ENCODE assay signal across 17 cellular contexts in the genomic region with DNA sequence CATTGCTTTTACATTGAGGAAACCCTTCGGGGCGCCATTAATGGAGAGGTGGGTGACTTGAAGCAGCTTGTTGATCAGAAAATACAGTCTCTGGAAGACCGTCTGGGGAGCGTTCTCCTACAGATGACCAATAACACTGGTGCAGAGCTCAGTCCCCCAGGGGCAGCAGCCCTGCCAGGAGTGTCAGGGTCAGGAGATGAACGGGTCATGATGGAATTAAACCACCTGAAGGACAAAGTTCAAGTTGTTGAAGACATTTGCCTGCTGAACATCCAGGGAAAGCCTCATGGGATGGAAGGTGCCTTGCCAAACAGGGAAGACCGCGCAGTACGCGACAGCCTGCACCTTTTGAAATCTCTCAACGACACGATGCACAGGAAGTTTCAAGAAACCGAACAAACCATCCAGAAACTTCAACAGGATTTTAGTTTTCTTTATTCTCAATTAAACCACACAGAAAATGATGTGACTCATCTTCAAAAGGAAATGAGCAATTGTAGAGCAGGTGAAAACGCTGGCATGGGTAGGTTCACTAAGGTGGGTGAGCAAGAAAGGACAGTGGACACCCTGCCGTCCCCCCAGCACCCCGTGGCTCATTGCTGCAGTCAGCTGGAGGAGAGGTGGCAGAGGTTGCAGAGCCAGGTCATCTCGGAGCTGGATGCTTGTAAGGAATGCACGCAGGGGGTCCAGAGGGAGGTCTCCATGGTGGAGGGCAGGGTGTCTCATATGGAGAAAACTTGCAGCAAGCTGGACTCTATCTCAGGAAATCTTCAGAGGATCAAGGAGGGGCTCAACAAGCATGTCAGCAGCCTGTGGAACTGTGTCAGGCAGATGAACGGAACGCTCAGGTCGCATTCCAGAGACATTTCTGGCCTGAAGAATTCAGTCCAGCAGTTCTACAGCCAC. TPM values are rescaled to one million over a fixed set of nuclear protein-coding genes. Genes with fewer than 3 reads are reported as not detected.
DNase-seq lines count a peak whose midpoint lies in the region; ATAC-seq, FAIRE-seq and TF ChIP-seq lines count a peak whose summit lies in the region.
"Had no signal": no experiment of that assay in that cellular context is flagged by ENCODE, and none has a peak within 500 bp of the region (broad histone marks: within the 10 kb centered on the region; RNA-seq: fewer than 3 reads in every experiment).

No MANE protein-coding gene starts in this region.

- peaks cover 25 to 32% of the 10 kb centered on the region in 2 donors for H3K36me3 Mint-ChIP-seq in activated T-cell treated with anti-CD3 and anti-CD28 coated beads, Interleukin-2, amount 50 U/mL, for 72 hours (ENCODE audit: insufficient read depth in 2 of 2)
- H3K36me3 Mint-ChIP-seq in endothelial cell (ENCODE audit: low read depth, unreplicated experiment): peaks cover 9% of the 10 kb centered on the region
- peaks cover 45% of the 10 kb centered on the region for H3K36me3 Mint-ChIP-seq in nephron progenitor cell (ENCODE audit: low read depth)

- DNase-seq in stimulated activated CD4-positive, alpha-beta T cell treated with anti-CD3 and anti-CD28 coated beads, Interleukin-4, amount 100 ng/mL, for 24 hours: peak; percentile 31
- no peak for DNase-seq in stimulated activated CD4-positive, alpha-beta T cell treated with anti-CD3 and anti-CD28 coated beads, Interleukin-15, amount 100 ng/mL, for 24 hours
- DNase-seq in activated T-cell treated with anti-CD3 and anti-CD28 coated beads, Interleukin-2, amount 50 U/mL, for 72 hours: peak in 1 of 2 donors; percentile 29
- DNase-seq in endothelial cell (ENCODE audit: low spot score) (no peak), urothelium cell line (ENCODE audit: low spot score) (no peak), nephron progenitor cell (no peak)
- DNase-seq in activated CD4-positive, CD25-positive, alpha-beta regulatory T cell (lab: John Stamatoyannopoulos, UW): no peak
- DNase-seq: left ventricle myocardium inferior, NCI-H1092 treated with DMSO at 0.1 percent for 48 hours, NCI-H2171, NCI-H82, SW 1271, testis, WERI-Rb-1 had no signal

- peak overlapping the region; percentile 28 to 62 for H3K4me3 Mint-ChIP-seq in activated T-cell treated with anti-CD3 and anti-CD28 coated beads, Interleukin-2, amount 50 U/mL, for 72 hours
- H3K4me3 Mint-ChIP-seq in endothelial cell (ENCODE audit: unreplicated experiment) (no peak overlapping the region), nephron progenitor cell (no peak overlapping the region)

- peaks cover 30% of the 10 kb centered on the region for H3K4me1 Mint-ChIP-seq in activated T-cell treated with anti-CD3 and anti-CD28 coated beads, Interleukin-2, amount 50 U/mL, for 72 hours (ENCODE audit: low read depth)
- no peaks in the 10 kb centered on the region for H3K4me1 Mint-ChIP-seq in endothelial cell (ENCODE audit: unreplicated experiment)
- H3K4me1 Mint-ChIP-seq in nephron progenitor cell: peaks cover 44% of the 10 kb centered on the region

- peak; percentile 79 for FAIRE-seq in urothelium cell line (lab: Jason Lieb, UNC)
- FAIRE-seq: bronchial epithelial cell, GM18507 had no signal

- no peaks in the 10 kb centered on the region for H3K27me3 Mint-ChIP-seq in activated T-cell treated with anti-CD3 and anti-CD28 coated beads, Interleukin-2, amount 50 U/mL, for 72 hours (ENCODE audit: low read depth)
- H3K27me3 Mint-ChIP-seq in endothelial cell (ENCODE audit: unreplicated experiment): peaks cover 8% of the 10 kb centered on the region
- peaks cover 10% of the 10 kb centered on the region for H3K27me3 Mint-ChIP-seq in nephron progenitor cell (ENCODE audit: low read depth, poor library complexity)

- TF ChIP-seq CTCF in endothelial cell (IDR thresholded peaks at IDR 0.05; ENCODE audit: unreplicated experiment): no peak
- TF ChIP-seq CTCF in nephron progenitor cell (IDR thresholded peaks at IDR 0.05): no peak

- H3K9me3 Mint-ChIP-seq in activated T-cell treated with anti-CD3 and anti-CD28 coated beads, Interleukin-2, amount 50 U/mL, for 72 hours: peaks cover 14 to 15% of the 10 kb centered on the region in 2 donors
- H3K9me3 Mint-ChIP-seq in endothelial cell (ENCODE audit: unreplicated experiment) (no peaks in the 10 kb centered on the region), nephron progenitor cell (peaks cover 31% of the 10 kb centered on the region)

- H3K27ac Mint-ChIP-seq in activated T-cell treated with anti-CD3 and anti-CD28 coated beads, Interleukin-2, amount 50 U/mL, for 72 hours: no peak overlapping the region
- H3K27ac Mint-ChIP-seq in endothelial cell (ENCODE audit: unreplicated experiment) (peak overlapping the region; percentile 9), nephron progenitor cell (no peak overlapping the region)

- peak; percentile 89 to 92 for ATAC-seq in activated T-cell treated with anti-CD3 and anti-CD28 coated beads, Interleukin-2, amount 50 U/mL, for 72 hours (replicated peaks in 1 of 2)
- no peak for ATAC-seq in GM19324 (IDR thresholded peaks at IDR 0.05; ENCODE audit: low FRiP score, unreplicated experiment)

RNA-seq across cellular contexts. Expression of gene EMILIN2, which starts 45.0 kb away (rescaled TPM):
- 10 to 100 TPM; 12.7 to 18.3 TPM for total RNA-seq in activated T-cell treated with anti-CD3 and anti-CD28 coated beads, Interleukin-2, amount 50 U/mL, for 72 hours
- 6.8 TPM for total RNA-seq in endothelial cell (ENCODE audit: unreplicated experiment)

Comparison
In these comparisons a context has a peak if more than half of its experiments do, and no peak if none do; other contexts are left out.
1. H3K4me3 Mint-ChIP-seq: peak in activated T-cell treated with anti-CD3 and anti-CD28 coated beads, Interleukin-2, amount 50 U/mL, for 72 hours (2 of 2); none in endothelial cell (single experiment) and nephron progenitor cell (single experiment).